In the genomic region with DNA sequence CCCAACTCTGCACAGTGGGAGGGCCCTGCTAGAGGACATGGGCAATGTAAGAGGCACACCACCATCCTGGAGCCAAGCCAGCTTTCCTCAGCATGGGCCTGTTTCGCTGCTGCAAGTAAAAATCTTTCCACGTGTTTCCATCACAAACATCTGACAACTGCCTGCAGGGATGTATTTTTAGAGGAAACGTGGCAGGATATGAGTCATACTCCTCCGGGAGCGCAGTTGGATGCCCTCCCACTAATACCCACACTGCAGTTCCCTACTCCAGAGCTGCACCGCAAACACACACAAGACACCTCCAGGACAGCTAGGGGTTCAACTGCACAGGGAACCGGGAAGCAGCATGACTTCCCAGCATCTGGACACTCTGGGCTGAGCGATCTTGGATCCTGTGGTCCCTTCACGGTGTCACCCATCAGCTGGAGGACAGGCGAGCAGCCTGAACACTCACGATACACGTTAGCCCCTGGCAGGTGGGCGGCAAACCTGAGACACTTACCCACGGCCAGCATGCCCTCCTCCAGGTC, we compare ENCODE assay signal across 8 cellular contexts.
DNase-seq lines count a peak whose midpoint lies in the region; ATAC-seq and TF ChIP-seq lines count a peak whose summit lies in the region.

No MANE protein-coding gene starts in this region.

- H3K27me3 Mint-ChIP-seq in stimulated activated naive B cell treated with anti-CD40 and anti-IgM and Interleukin-4, amounts not matched to agents 10 μg/mL and 1 μg/mL and 100 μg/mL, for 72 hours = no peaks in the 10 kb centered on the region

- no peak overlapping the region for H3K4me3 Mint-ChIP-seq in stimulated activated naive B cell treated with anti-CD40 and anti-IgM and Interleukin-4, amounts not matched to agents 10 μg/mL and 1 μg/mL and 100 μg/mL, for 72 hours

- no peak for TF ChIP-seq CTCF in astrocyte of the cerebellum (IDR thresholded peaks at IDR 0.05; ENCODE audit: low read depth, low read length, missing control alignments)

- DNase-seq in COLO829 (ENCODE audit: low spot score) = peak; percentile 82
- DNase-seq in NCI-H2081 (lab: John Stamatoyannopoulos, UW) = peak; percentile 63 to 85
- peak; percentile 99 for DNase-seq in astrocyte of the cerebellum (ENCODE audit: low read depth)
- peak; percentile 97 for DNase-seq in iris pigment epithelial cell (ENCODE audit: low read depth)
- DNase-seq in stimulated activated naive B cell treated with anti-CD40 and anti-IgM and Interleukin-4, amounts not matched to agents 10 μg/mL and 1 μg/mL and 100 μg/mL, for 72 hours = no peak

- H3K36me3 Mint-ChIP-seq in stimulated activated naive B cell treated with anti-CD40 and anti-IgM and Interleukin-4, amounts not matched to agents 10 μg/mL and 1 μg/mL and 100 μg/mL, for 72 hours = peaks cover 66 to 89% of the 10 kb centered on the region in 2 donors

- H3K27ac Mint-ChIP-seq in stimulated activated naive B cell treated with anti-CD40 and anti-IgM and Interleukin-4, amounts not matched to agents 10 μg/mL and 1 μg/mL and 100 μg/mL, for 72 hours = peak overlapping the region; percentile 72

- in situ Hi-C loops in astrocyte of the cerebellum (cut with HindIII; ENCODE audit: low sequenced_read_pairs) = no loop called here

- peaks cover 34 to 39% of the 10 kb centered on the region in 2 donors for H3K4me1 Mint-ChIP-seq in stimulated activated naive B cell treated with anti-CD40 and anti-IgM and Interleukin-4, amounts not matched to agents 10 μg/mL and 1 μg/mL and 100 μg/mL, for 72 hours

- H3K9me3 Mint-ChIP-seq in stimulated activated naive B cell treated with anti-CD40 and anti-IgM and Interleukin-4, amounts not matched to agents 10 μg/mL and 1 μg/mL and 100 μg/mL, for 72 hours = no peaks in the 10 kb centered on the region

- peak in 1 of 2 donors; percentile 65 for ATAC-seq in stimulated activated naive B cell treated with anti-CD40 and anti-IgM and Interleukin-4, amounts not matched to agents 10 μg/mL and 1 μg/mL and 100 μg/mL, for 72 hours (replicated peaks)
- ATAC-seq in HG03460 (IDR thresholded peaks at IDR 0.05; ENCODE audit: unreplicated experiment) (no peak), HG03108 (IDR thresholded peaks at IDR 0.05; ENCODE audit: unreplicated experiment) (no peak), HG02623 (IDR thresholded peaks at IDR 0.05; ENCODE audit: unreplicated experiment) (no peak)

- H3K4me3 ChIP-seq in astrocyte of the cerebellum (ENCODE audit: low read depth, low read length) = no peak overlapping the region
